Comparison of ENCODE assay signal across 10 cellular contexts in genomic region chr2:217903859-217904613, GRCh38.
A peak's percentile ranks its signal among the peaks of the same experiment; 100 is the strongest.
DNase-seq lines count a peak whose midpoint lies in the region; ATAC-seq, FAIRE-seq and TF ChIP-seq lines count a peak whose summit lies in the region.
"Had no signal": no experiment of that assay in that cellular context is flagged by ENCODE, and none has a peak within 500 bp of the region (broad histone marks: within the 10 kb centered on the region; RNA-seq: fewer than 3 reads in every experiment).

No MANE protein-coding gene starts in this region.

- H2AFZ ChIP-seq in astrocyte (ENCODE audit: low read depth, low read length) = no peak overlapping the region

- H3K4me1 ChIP-seq in astrocyte (ENCODE audit: insufficient read depth, low read length) (peaks cover 50% of the 10 kb centered on the region), right atrium auricular region (peaks cover 0 to 100% of the 10 kb centered on the region in 2 donors)

- TF ChIP-seq CTCF in astrocyte (IDR thresholded peaks at IDR 0.05; ENCODE audit: insufficient read depth, low read depth, low read length) (no peak), right atrium auricular region (IDR thresholded peaks at IDR 0.05) (no peak)

- ATAC-seq in GM18505 (IDR thresholded peaks at IDR 0.05; ENCODE audit: unreplicated experiment) (no peak), GM21381 (IDR thresholded peaks at IDR 0.05; ENCODE audit: unreplicated experiment) (no peak), HG03521 (IDR thresholded peaks at IDR 0.05; ENCODE audit: unreplicated experiment) (no peak)

- peaks cover 87% of the 10 kb centered on the region for H4K20me1 ChIP-seq in astrocyte (ENCODE audit: insufficient read depth, low read length)

- peaks cover 50% of the 10 kb centered on the region for H3K4me1 Mint-ChIP-seq in astrocyte (ENCODE audit: low read depth, unreplicated experiment)

- H3K27ac Mint-ChIP-seq in astrocyte (ENCODE audit: unreplicated experiment) = peak overlapping the region; percentile 73
- H3K27ac Mint-ChIP-seq: activated naive CD8-positive, alpha-beta T cell had no signal

- H3K27me3 ChIP-seq in astrocyte (ENCODE audit: insufficient read depth, low read length) (no peaks in the 10 kb centered on the region), right atrium auricular region (no peaks in the 10 kb centered on the region)

- H3K9me3 Mint-ChIP-seq in astrocyte (ENCODE audit: unreplicated experiment) = no peaks in the 10 kb centered on the region

- H3K36me3 ChIP-seq in astrocyte (ENCODE audit: insufficient read depth, low read length) (peaks cover 7% of the 10 kb centered on the region), right atrium auricular region (peaks cover 50% of the 10 kb centered on the region)

- peak overlapping the region; percentile 80 for H3K4me2 ChIP-seq in astrocyte (ENCODE audit: low read length)

- TF ChIP-seq POLR2A in GM18505 (IDR thresholded peaks at IDR 0.05; ENCODE audit: borderline replicate concordance, extremely low read depth, insufficient read depth, insufficient read length) = no peak

- H3K4me3 ChIP-seq in astrocyte (ENCODE audit: insufficient read depth, low read depth, low read length) (no peak overlapping the region), right atrium auricular region (peak overlapping the region; percentile 1 to 25)

- H3K27ac ChIP-seq in astrocyte (ENCODE audit: low read depth, low read length) = peak overlapping the region; percentile 84
- peak overlapping the region; percentile 96 to 99 for H3K27ac ChIP-seq in right atrium auricular region

- no peak overlapping the region for H3K4me3 Mint-ChIP-seq in astrocyte (ENCODE audit: unreplicated experiment)
- H3K4me3 Mint-ChIP-seq: activated naive CD8-positive, alpha-beta T cell had no signal

- H3K9ac ChIP-seq in astrocyte (ENCODE audit: low read length) = peak overlapping the region; percentile 76

- H3K79me2 ChIP-seq in astrocyte (ENCODE audit: insufficient read depth, low read length) = peaks cover 69% of the 10 kb centered on the region

- DNase-seq in AG08396 (ENCODE audit: low spot score) (peak; percentile 58), astrocyte (ENCODE audit: low read depth) (peak; percentile 72), right atrium auricular region (ENCODE audit: low spot score) (peak; percentile 96), pons (ENCODE audit: low spot score) (peak; percentile 83), NCI-H1436 treated with DMSO at 0.1 percent for 48 hours (lab: John Stamatoyannopoulos, UW) (no peak)
- DNase-seq: NCI-H187 had no signal

- FAIRE-seq in astrocyte (lab: Jason Lieb, UNC) = no peak

- H3K36me3 Mint-ChIP-seq in astrocyte (ENCODE audit: low read depth, unreplicated experiment) = peaks cover 55% of the 10 kb centered on the region
- H3K36me3 Mint-ChIP-seq: activated naive CD8-positive, alpha-beta T cell had no signal

- no peaks in the 10 kb centered on the region for H3K9me3 ChIP-seq in astrocyte (ENCODE audit: insufficient read depth, low read depth, low read length)
- H3K9me3 ChIP-seq in right atrium auricular region = no peaks in the 10 kb centered on the region

- no peaks in the 10 kb centered on the region for H3K27me3 Mint-ChIP-seq in astrocyte (ENCODE audit: low read depth, unreplicated experiment)
